Comparison of ENCODE assay signal across 1 cellular context in the genomic region with DNA sequence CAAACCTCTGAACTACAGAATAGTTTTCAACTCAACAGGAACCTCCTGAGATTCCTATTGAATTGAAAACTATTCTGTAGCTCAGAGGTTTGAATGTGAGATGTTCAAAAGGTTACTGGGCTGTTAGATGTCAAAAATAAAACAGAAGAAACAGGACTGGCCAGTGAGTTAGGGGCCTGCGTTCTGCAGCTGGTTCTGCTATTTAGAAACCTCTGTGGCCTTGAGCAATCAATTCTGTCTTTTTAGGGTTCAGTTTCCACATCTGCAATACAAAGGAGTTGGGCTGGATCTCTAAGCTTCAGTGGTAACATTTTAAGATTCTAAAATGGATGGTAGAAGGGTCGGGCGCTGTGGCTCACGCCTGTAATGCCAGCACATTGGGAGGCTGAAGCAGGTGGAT.
TF ChIP-seq lines count a peak whose summit lies in the region.

No MANE protein-coding gene starts in this region.

TF ChIP-seq in H1, 55 proteins besides CTCF, POLR2A, EP300 and RAD21 (continued from another document):
- TF ChIP-seq MAFK (IDR thresholded peaks at IDR 0.05; ENCODE audit: low read depth, low read length): no peak
- no peak for TF ChIP-seq CREB1 (IDR thresholded peaks at IDR 0.05)
- TF ChIP-seq SRF (IDR thresholded peaks at IDR 0.05; ENCODE audit: low read depth, low read length): no peak
- no peak for TF ChIP-seq KDM5A (IDR thresholded peaks at IDR 0.05; ENCODE audit: low read length)
- no peak for TF ChIP-seq EGR1 (IDR thresholded peaks at IDR 0.05; ENCODE audit: borderline replicate concordance, low read depth, low read length)
- TF ChIP-seq, protein P1, sequence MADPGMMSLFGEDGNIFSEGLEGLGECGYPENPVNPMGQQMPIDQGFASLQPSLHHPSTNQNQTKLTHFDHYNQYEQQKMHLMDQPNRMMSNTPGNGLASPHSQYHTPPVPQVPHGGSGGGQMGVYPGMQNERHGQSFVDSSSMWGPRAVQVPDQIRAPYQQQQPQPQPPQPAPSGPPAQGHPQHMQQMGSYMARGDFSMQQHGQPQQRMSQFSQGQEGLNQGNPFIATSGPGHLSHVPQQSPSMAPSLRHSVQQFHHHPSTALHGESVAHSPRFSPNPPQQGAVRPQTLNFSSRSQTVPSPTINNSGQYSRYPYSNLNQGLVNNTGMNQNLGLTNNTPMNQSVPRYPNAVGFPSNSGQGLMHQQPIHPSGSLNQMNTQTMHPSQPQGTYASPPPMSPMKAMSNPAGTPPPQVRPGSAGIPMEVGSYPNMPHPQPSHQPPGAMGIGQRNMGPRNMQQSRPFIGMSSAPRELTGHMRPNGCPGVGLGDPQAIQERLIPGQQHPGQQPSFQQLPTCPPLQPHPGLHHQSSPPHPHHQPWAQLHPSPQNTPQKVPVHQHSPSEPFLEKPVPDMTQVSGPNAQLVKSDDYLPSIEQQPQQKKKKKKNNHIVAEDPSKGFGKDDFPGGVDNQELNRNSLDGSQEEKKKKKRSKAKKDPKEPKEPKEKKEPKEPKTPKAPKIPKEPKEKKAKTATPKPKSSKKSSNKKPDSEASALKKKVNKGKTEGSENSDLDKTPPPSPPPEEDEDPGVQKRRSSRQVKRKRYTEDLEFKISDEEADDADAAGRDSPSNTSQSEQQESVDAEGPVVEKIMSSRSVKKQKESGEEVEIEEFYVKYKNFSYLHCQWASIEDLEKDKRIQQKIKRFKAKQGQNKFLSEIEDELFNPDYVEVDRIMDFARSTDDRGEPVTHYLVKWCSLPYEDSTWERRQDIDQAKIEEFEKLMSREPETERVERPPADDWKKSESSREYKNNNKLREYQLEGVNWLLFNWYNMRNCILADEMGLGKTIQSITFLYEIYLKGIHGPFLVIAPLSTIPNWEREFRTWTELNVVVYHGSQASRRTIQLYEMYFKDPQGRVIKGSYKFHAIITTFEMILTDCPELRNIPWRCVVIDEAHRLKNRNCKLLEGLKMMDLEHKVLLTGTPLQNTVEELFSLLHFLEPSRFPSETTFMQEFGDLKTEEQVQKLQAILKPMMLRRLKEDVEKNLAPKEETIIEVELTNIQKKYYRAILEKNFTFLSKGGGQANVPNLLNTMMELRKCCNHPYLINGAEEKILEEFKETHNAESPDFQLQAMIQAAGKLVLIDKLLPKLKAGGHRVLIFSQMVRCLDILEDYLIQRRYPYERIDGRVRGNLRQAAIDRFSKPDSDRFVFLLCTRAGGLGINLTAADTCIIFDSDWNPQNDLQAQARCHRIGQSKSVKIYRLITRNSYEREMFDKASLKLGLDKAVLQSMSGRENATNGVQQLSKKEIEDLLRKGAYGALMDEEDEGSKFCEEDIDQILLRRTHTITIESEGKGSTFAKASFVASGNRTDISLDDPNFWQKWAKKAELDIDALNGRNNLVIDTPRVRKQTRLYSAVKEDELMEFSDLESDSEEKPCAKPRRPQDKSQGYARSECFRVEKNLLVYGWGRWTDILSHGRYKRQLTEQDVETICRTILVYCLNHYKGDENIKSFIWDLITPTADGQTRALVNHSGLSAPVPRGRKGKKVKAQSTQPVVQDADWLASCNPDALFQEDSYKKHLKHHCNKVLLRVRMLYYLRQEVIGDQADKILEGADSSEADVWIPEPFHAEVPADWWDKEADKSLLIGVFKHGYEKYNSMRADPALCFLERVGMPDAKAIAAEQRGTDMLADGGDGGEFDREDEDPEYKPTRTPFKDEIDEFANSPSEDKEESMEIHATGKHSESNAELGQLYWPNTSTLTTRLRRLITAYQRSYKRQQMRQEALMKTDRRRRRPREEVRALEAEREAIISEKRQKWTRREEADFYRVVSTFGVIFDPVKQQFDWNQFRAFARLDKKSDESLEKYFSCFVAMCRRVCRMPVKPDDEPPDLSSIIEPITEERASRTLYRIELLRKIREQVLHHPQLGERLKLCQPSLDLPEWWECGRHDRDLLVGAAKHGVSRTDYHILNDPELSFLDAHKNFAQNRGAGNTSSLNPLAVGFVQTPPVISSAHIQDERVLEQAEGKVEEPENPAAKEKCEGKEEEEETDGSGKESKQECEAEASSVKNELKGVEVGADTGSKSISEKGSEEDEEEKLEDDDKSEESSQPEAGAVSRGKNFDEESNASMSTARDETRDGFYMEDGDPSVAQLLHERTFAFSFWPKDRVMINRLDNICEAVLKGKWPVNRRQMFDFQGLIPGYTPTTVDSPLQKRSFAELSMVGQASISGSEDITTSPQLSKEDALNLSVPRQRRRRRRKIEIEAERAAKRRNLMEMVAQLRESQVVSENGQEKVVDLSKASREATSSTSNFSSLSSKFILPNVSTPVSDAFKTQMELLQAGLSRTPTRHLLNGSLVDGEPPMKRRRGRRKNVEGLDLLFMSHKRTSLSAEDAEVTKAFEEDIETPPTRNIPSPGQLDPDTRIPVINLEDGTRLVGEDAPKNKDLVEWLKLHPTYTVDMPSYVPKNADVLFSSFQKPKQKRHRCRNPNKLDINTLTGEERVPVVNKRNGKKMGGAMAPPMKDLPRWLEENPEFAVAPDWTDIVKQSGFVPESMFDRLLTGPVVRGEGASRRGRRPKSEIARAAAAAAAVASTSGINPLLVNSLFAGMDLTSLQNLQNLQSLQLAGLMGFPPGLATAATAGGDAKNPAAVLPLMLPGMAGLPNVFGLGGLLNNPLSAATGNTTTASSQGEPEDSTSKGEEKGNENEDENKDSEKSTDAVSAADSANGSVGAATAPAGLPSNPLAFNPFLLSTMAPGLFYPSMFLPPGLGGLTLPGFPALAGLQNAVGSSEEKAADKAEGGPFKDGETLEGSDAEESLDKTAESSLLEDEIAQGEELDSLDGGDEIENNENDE (IDR thresholded peaks at IDR 0.05; ENCODE audit: insufficient replicate concordance, low read length): no peak
- no peak for TF ChIP-seq HDAC2 (IDR thresholded peaks at IDR 0.05; ENCODE audit: borderline replicate concordance in 1 of 2, low read depth in 2 of 2, low read length in 2 of 2)
